In genomic region chr19:36488816-36489138, GRCh38 we compare ENCODE assay signal across 8 cellular contexts. TPM values are rescaled to one million over a fixed set of nuclear protein-coding genes. Genes with fewer than 3 reads are reported as not detected.
DNase-seq lines count a peak whose midpoint lies in the region; ATAC-seq and TF ChIP-seq lines count a peak whose summit lies in the region.

No MANE protein-coding gene starts in this region.

- ATAC-seq in GM19452 (IDR thresholded peaks at IDR 0.05; ENCODE audit: unreplicated experiment) (peak; percentile 7), T-cell (replicated peaks in 1 of 4) (peak in 2 of 4 experiments; percentile 21 to 33)

- no peaks in the 10 kb centered on the region for H3K27me3 ChIP-seq in duodenal mucosa (ENCODE audit: control insufficient read depth in 1 of 2, insufficient read depth in 2 of 2, low read length in 2 of 2)
- no peaks in the 10 kb centered on the region for H3K27me3 ChIP-seq in muscle layer of colon (ENCODE audit: control insufficient read depth in 1 of 2, insufficient read depth in 2 of 2, low read length in 2 of 2)
- H3K27me3 ChIP-seq in tibial nerve: no peaks in the 10 kb centered on the region

- peaks cover 7% of the 10 kb centered on the region in 2 donors for H3K9me3 ChIP-seq in duodenal mucosa (ENCODE audit: control insufficient read depth in 1 of 2, low read length in 2 of 2)
- H3K9me3 ChIP-seq in muscle layer of colon (ENCODE audit: low read length): no peaks in the 10 kb centered on the region
- peaks cover 0 to 16% (median 0%) of the 10 kb centered on the region in 4 donors for H3K9me3 ChIP-seq in tibial nerve

- H3K4me3 ChIP-seq in duodenal mucosa (ENCODE audit: low read depth in 1 of 2, low read length in 2 of 2) (peak overlapping the region; percentile 97 to 99), muscle layer of colon (ENCODE audit: low read depth in 1 of 2, low read length in 2 of 2) (peak overlapping the region; percentile 62 to 89), tibial nerve (peak overlapping the region; percentile 62 to 81 (median 62))

- H3K36me3 Mint-ChIP-seq in T-cell: peaks cover 26% of the 10 kb centered on the region

- no peaks in the 10 kb centered on the region for H3K36me3 ChIP-seq in duodenal mucosa (ENCODE audit: control insufficient read depth in 1 of 2, insufficient read depth in 2 of 2, low read length in 2 of 2)
- H3K36me3 ChIP-seq in muscle layer of colon (ENCODE audit: insufficient read depth, low read length): no peaks in the 10 kb centered on the region
- H3K36me3 ChIP-seq in tibial nerve: peaks cover 0 to 28% (median 0%) of the 10 kb centered on the region in 3 donors

- no peak for TF ChIP-seq CTCF in tibial nerve (IDR thresholded peaks at IDR 0.05)

- H3K4me1 ChIP-seq in duodenal mucosa (ENCODE audit: control insufficient read depth in 1 of 2, insufficient read depth in 2 of 2, low read length in 2 of 2) (peaks cover 4 to 15% of the 10 kb centered on the region in 2 donors), muscle layer of colon (ENCODE audit: insufficient read depth, low read length) (peaks cover 12% of the 10 kb centered on the region), tibial nerve (peaks cover 0 to 16% (median 0%) of the 10 kb centered on the region in 4 donors)

- no peak for TF ChIP-seq EP300 in tibial nerve (IDR thresholded peaks at IDR 0.05)

- H3K9me3 Mint-ChIP-seq in T-cell: peaks cover 6 to 10% (median 9%) of the 10 kb centered on the region in 3 donors

- peaks cover 32 to 39% (median 34%) of the 10 kb centered on the region in 3 donors for H3K4me1 Mint-ChIP-seq in T-cell

- H3K27ac ChIP-seq in duodenal mucosa (ENCODE audit: low read depth, low read length) (peak overlapping the region; percentile 93), muscle layer of colon (ENCODE audit: low read depth, low read length) (peak overlapping the region; percentile 91), tibial nerve (peak overlapping the region; percentile 82 to 96 (median 95))

- H3K4me3 Mint-ChIP-seq in T-cell: peak overlapping the region; percentile 88 to 99 (median 98)

- CTCF ChIA-PET in T-cell (lab: Charles Lee): interaction anchor here (0.6 to 0.8 kb wide), 4 partner anchors 39 to 589 kb away, joined by 3 to 8 read pairs (median 4); partner anchors contain the start of genes ZNF260 (in 1 of the 2) and ZNF420 (in 1 of the 2)

- H3K27ac Mint-ChIP-seq in T-cell: peak overlapping the region; percentile 99

- 1 to 2% methylated on average over 12 of the region's 12 CpGs for WGBS in tibial nerve, 2 donors

- no peaks in the 10 kb centered on the region for H3K27me3 Mint-ChIP-seq in T-cell

- TF ChIP-seq POLR2A in tibial nerve (IDR thresholded peaks at IDR 0.05): no peak

- H3K9ac ChIP-seq in duodenal mucosa (ENCODE audit: low read depth in 1 of 2, low read length in 2 of 2) (peak overlapping the region; percentile 85 to 89), muscle layer of colon (ENCODE audit: low read length) (peak overlapping the region; percentile 78)

- POLR2A ChIA-PET in T-cell (lab: Charles Lee): interaction anchor here (0.5 to 0.9 kb wide), 5 partner anchors 84 to 684 kb away, joined by 3 read pairs; partner anchors contain the start of genes ZFP14 (in 1 of the 2), ZNF529 (in 1 of the 2) and ZNF585A (in 1 of the 2)

- DNase-seq in COR-L47 (lab: John Stamatoyannopoulos, UW) (peak; percentile 26), HUDEP-2 (lab: John Stamatoyannopoulos, UW; ENCODE audit: unreplicated experiment in 76 of 76) (peak in 57 of 76 experiments; percentile 5 to 79 (median 45)), T-cell (peak in 12 of 34 experiments; percentile 23 to 68 (median 40)), tibial nerve (ENCODE audit: low spot score in 2 of 2) (no peak), foreskin melanocyte (no peak)

RNA-seq across cellular contexts. Expression of gene ZNF566, which starts 0.6 kb away (rescaled TPM):
- 10 to 100 TPM; 13.2 to 23.1 (median 18.9) TPM for total RNA-seq in T-cell
- total RNA-seq in tibial nerve: 10 to 100 TPM; 12.1 to 20.1 (median 14.9) TPM

RNA-seq across cellular contexts. Expression of gene ZNF260, which starts 39.3 kb away (rescaled TPM):
- total RNA-seq in T-cell: 10 to 100 TPM in 3 of 5 donors, 1 to 10 TPM in 2; 8.4 to 14.2 (median 10.3) TPM
- total RNA-seq in tibial nerve: 10 to 100 TPM; 10.5 to 41.1 (median 15.1) TPM

Comparison
In these comparisons a context has a peak if more than half of its experiments do, and no peak if none do; other contexts are left out.
1. DNase-seq: peak in COR-L47 (single experiment) and HUDEP-2 (57 of 76); none in tibial nerve (0 of 2) and foreskin melanocyte (single experiment).
2. Peak in every context shown above with its lines, with median percentiles within 50 percentile points of each other: H3K27ac ChIP-seq and H3K4me3 ChIP-seq.